Comparison of ENCODE assay signal across 16 cellular contexts in genomic region chr11:130738618-130739017, GRCh38.
DNase-seq lines count a peak whose midpoint lies in the region; ATAC-seq and TF ChIP-seq lines count a peak whose summit lies in the region.
"Had no signal": no experiment of that assay in that cellular context is flagged by ENCODE, and none has a peak within 500 bp of the region (broad histone marks: within the 10 kb centered on the region; RNA-seq: fewer than 3 reads in every experiment).

No MANE protein-coding gene starts in this region.

- no peak for TF ChIP-seq CTCF in natural killer cell (IDR thresholded peaks at IDR 0.05)

- H3K4me3 Mint-ChIP-seq in natural killer cell, result peak overlapping the region; percentile 71
- no peak overlapping the region for H3K4me3 Mint-ChIP-seq in natural killer cell treated with Interleukin-12 subunit alpha and Interleukin-12 subunit beta and Interleukin-15 and Interleukin-18, amount 100 ng/mL, for 72 hours

- H3K36me3 Mint-ChIP-seq in natural killer cell, result peaks cover 41% of the 10 kb centered on the region
- peaks cover 37% of the 10 kb centered on the region for H3K36me3 Mint-ChIP-seq in natural killer cell treated with Interleukin-12 subunit alpha and Interleukin-12 subunit beta and Interleukin-15 and Interleukin-18, amount 100 ng/mL, for 72 hours

- ATAC-seq in natural killer cell (no peak), HG02981 (IDR thresholded peaks at IDR 0.05; ENCODE audit: unreplicated experiment) (no peak), GM18511 (IDR thresholded peaks at IDR 0.05; ENCODE audit: unreplicated experiment) (no peak)
- ATAC-seq in natural killer cell treated with Interleukin-12 subunit alpha and Interleukin-12 subunit beta and Interleukin-15 and Interleukin-18, amount 100 ng/mL, for 72 hours, result no peak

- no peaks in the 10 kb centered on the region for H3K27me3 Mint-ChIP-seq in natural killer cell (ENCODE audit: low read depth in 2 of 2)
- H3K27me3 Mint-ChIP-seq in natural killer cell treated with Interleukin-12 subunit alpha and Interleukin-12 subunit beta and Interleukin-15 and Interleukin-18, amount 100 ng/mL, for 72 hours, result no peaks in the 10 kb centered on the region

- peaks cover 9 to 16% of the 10 kb centered on the region in 2 donors for H3K9me3 Mint-ChIP-seq in natural killer cell
- peaks cover 24% of the 10 kb centered on the region for H3K9me3 Mint-ChIP-seq in natural killer cell treated with Interleukin-12 subunit alpha and Interleukin-12 subunit beta and Interleukin-15 and Interleukin-18, amount 100 ng/mL, for 72 hours

- H3K27ac Mint-ChIP-seq in natural killer cell, result no peak overlapping the region
- H3K27ac Mint-ChIP-seq in natural killer cell treated with Interleukin-12 subunit alpha and Interleukin-12 subunit beta and Interleukin-15 and Interleukin-18, amount 100 ng/mL, for 72 hours, result no peak overlapping the region

- peaks cover 20 to 46% of the 10 kb centered on the region in 2 donors for H3K4me1 Mint-ChIP-seq in natural killer cell
- H3K4me1 Mint-ChIP-seq in natural killer cell treated with Interleukin-12 subunit alpha and Interleukin-12 subunit beta and Interleukin-15 and Interleukin-18, amount 100 ng/mL, for 72 hours (ENCODE audit: low read depth in 2 of 2), result peaks cover 14 to 30% of the 10 kb centered on the region in 2 donors

- DNase-seq in natural killer cell (no peak), astrocyte of the hippocampus (ENCODE audit: low read depth, low spot score) (peak; percentile 60), left kidney (ENCODE audit: low read depth, low spot score) (peak; percentile 66), NCI-H446 treated with DMSO at 0.1 percent for 48 hours (lab: John Stamatoyannopoulos, UW) (no peak)
- no peak for DNase-seq in natural killer cell treated with Interleukin-12 subunit alpha and Interleukin-12 subunit beta and Interleukin-15 and Interleukin-18, amount 100 ng/mL, for 72 hours (ENCODE audit: low spot score)
- DNase-seq in activated CD8-positive, alpha-beta memory T cell treated with anti-CD3 and anti-CD28 coated beads, Interleukin-2, amount 50 U/mL, for 4 hours, result no peak
- DNase-seq: activated CD4-positive, alpha-beta T cell treated with anti-CD3 and anti-CD28 coated beads, Interleukin-2, amount 50 U/mL, for 4 hours; activated T-cell treated with anti-CD3 and anti-CD28 coated beads, Interleukin-2, amount 50 U/mL, for 48 hours; HCEC 1CT; hippocampal formation; NCI-H1048; NCI-H2171 treated with DMSO at 0.1 percent for 48 hours; SHP77 treated with DMSO at 0.1 percent for 48 hours; stimulated activated CD4-positive, alpha-beta T cell treated with anti-CD3 and anti-CD28 coated beads, Interleukin-2, amount 100 ng/mL, for 24 hours had no signal

- intact Hi-C loops in natural killer cell (cut with micrococcal nuclease), result no loop called here

Comparison
In these comparisons a context has a peak if more than half of its experiments do, and no peak if none do; other contexts are left out.
1. DNase-seq: peak in astrocyte of the hippocampus (single experiment) and left kidney (single experiment); none in natural killer cell (single experiment), natural killer cell treated with Interleukin-12 subunit alpha and Interleukin-12 subunit beta and Interleukin-15 and Interleukin-18, amount 100 ng/mL, for 72 hours (single experiment), activated CD8-positive, alpha-beta memory T cell treated with anti-CD3 and anti-CD28 coated beads, Interleukin-2, amount 50 U/mL, for 4 hours (single experiment) and NCI-H446 treated with DMSO at 0.1 percent for 48 hours (single experiment).